In genomic region chr2:16189019-16189850, GRCh38 we compare ENCODE assay signal across 26 cellular contexts.
DNase-seq lines count a peak whose midpoint lies in the region; ATAC-seq and TF ChIP-seq lines count a peak whose summit lies in the region.
"Had no signal": no experiment of that assay in that cellular context is flagged by ENCODE, and none has a peak within 500 bp of the region (broad histone marks: within the 10 kb centered on the region; RNA-seq: fewer than 3 reads in every experiment).

No MANE protein-coding gene starts in this region.

- no peak for ATAC-seq in stimulated activated naive B cell treated with anti-CD40 and anti-IgM and Interleukin-4, amounts not matched to agents 10 μg/mL and 1 μg/mL and 100 μg/mL, for 72 hours (replicated peaks)
- no peak for ATAC-seq in activated naive CD4-positive, alpha-beta T cell treated with anti-CD3 and anti-CD28 coated beads, Interleukin-2, amount 50 U/mL, for 72 hours
- ATAC-seq: activated CD8-positive, alpha-beta T cell treated with anti-CD3 and anti-CD28 coated beads, Interleukin-2, amount 10 ng/mL, durations not matched to agents 7 days and 5 days; foreskin keratinocyte; heart right ventricle; sciatic nerve; SK-N-SH treated with all-trans-retinoic acid at 6 μM for 48 hours; T-helper 17 cell had no signal

- H3K36me3 Mint-ChIP-seq in stimulated activated naive B cell treated with anti-CD40 and anti-IgM and Interleukin-4, amounts not matched to agents 10 μg/mL and 1 μg/mL and 100 μg/mL, for 72 hours: no peaks in the 10 kb centered on the region
- H3K36me3 Mint-ChIP-seq in activated naive CD4-positive, alpha-beta T cell treated with anti-CD3 and anti-CD28 coated beads, Interleukin-2, amount 50 U/mL, for 72 hours: no peaks in the 10 kb centered on the region

- H3K27me3 Mint-ChIP-seq in stimulated activated naive B cell treated with anti-CD40 and anti-IgM and Interleukin-4, amounts not matched to agents 10 μg/mL and 1 μg/mL and 100 μg/mL, for 72 hours: no peaks in the 10 kb centered on the region

- H3K9me3 ChIP-seq in WERI-Rb-1 (ENCODE audit: severe bottlenecking): no peaks in the 10 kb centered on the region
- H3K9me3 ChIP-seq: Caco-2, esophagus muscularis mucosa had no signal

- peak; percentile 97 for DNase-seq in DMS79 (lab: John Stamatoyannopoulos, UW)
- peak; percentile 16 for DNase-seq in NCI-H1105 (lab: John Stamatoyannopoulos, UW)
- DNase-seq in NCI-H345 treated with DMSO at 0.1 percent for 48 hours (lab: John Stamatoyannopoulos, UW; ENCODE audit: unreplicated experiment): peak; percentile 85
- peak; percentile 95 for DNase-seq in left kidney (ENCODE audit: low read depth, low spot score)
- DNase-seq in stimulated activated naive B cell treated with anti-CD40 and anti-IgM and Interleukin-4, amounts not matched to agents 10 μg/mL and 1 μg/mL and 100 μg/mL, for 72 hours: no peak
- DNase-seq in activated CD4-positive, alpha-beta T cell treated with anti-CD3 and anti-CD28 coated beads for 4 hours: no peak
- DNase-seq in WERI-Rb-1: no peak
- no peak for DNase-seq in activated naive CD4-positive, alpha-beta T cell treated with anti-CD3 and anti-CD28 coated beads, Interleukin-2, amount 50 U/mL, for 72 hours (ENCODE audit: low spot score in 2 of 2)
- DNase-seq: activated CD8-positive, alpha-beta T cell treated with anti-CD3 and anti-CD28 coated beads, Interleukin-2, amount 10 ng/mL, durations not matched to agents 7 days and 5 days; activated T-cell treated with anti-CD3 and anti-CD28 coated beads for 4 hours; C1 segment of cervical spinal cord; Caco-2; caudate nucleus; foreskin keratinocyte; heart right ventricle; MM.1S; NCI-H2081; stimulated activated CD4-positive, alpha-beta T cell treated with anti-CD3 and anti-CD28 coated beads, Interleukin-12 subunit alpha, Interleukin-12 subunit beta, amount 100 ng/mL, for 4 hours; stimulated activated CD4-positive, alpha-beta T cell treated with anti-CD3 and anti-CD28 coated beads, Interleukin-4, amount 100 ng/mL, for 1 hour; stimulated activated naive CD4-positive, alpha-beta T cell; T-helper 17 cell had no signal

- H3K4me3 ChIP-seq in WERI-Rb-1 (ENCODE audit: low read depth, low read length): no peak overlapping the region
- H3K4me3 ChIP-seq: esophagus muscularis mucosa, heart right ventricle had no signal

- no peak overlapping the region for H3K27ac Mint-ChIP-seq in stimulated activated naive B cell treated with anti-CD40 and anti-IgM and Interleukin-4, amounts not matched to agents 10 μg/mL and 1 μg/mL and 100 μg/mL, for 72 hours
- no peak overlapping the region for H3K27ac Mint-ChIP-seq in activated naive CD4-positive, alpha-beta T cell treated with anti-CD3 and anti-CD28 coated beads, Interleukin-2, amount 50 U/mL, for 72 hours
- H3K27ac Mint-ChIP-seq: activated CD8-positive, alpha-beta T cell treated with anti-CD3 and anti-CD28 coated beads, Interleukin-2, amount 10 ng/mL, durations not matched to agents 7 days and 5 days; T-helper 17 cell had no signal

- no peak overlapping the region for H3K27ac ChIP-seq in WERI-Rb-1
- H3K27ac ChIP-seq: esophagus muscularis mucosa, foreskin keratinocyte, heart right ventricle, KMS-11 had no signal

- no peaks in the 10 kb centered on the region for H3K9me3 Mint-ChIP-seq in stimulated activated naive B cell treated with anti-CD40 and anti-IgM and Interleukin-4, amounts not matched to agents 10 μg/mL and 1 μg/mL and 100 μg/mL, for 72 hours
- H3K9me3 Mint-ChIP-seq in activated naive CD4-positive, alpha-beta T cell treated with anti-CD3 and anti-CD28 coated beads, Interleukin-2, amount 50 U/mL, for 72 hours: no peaks in the 10 kb centered on the region
- H3K9me3 Mint-ChIP-seq: nephron had no signal

- H3K36me3 ChIP-seq in WERI-Rb-1: no peaks in the 10 kb centered on the region
- H3K36me3 ChIP-seq: esophagus muscularis mucosa, heart right ventricle had no signal

- no peak for TF ChIP-seq CTCF in WERI-Rb-1 (IDR thresholded peaks at IDR 0.05; ENCODE audit: low read depth, low read length)

- no peaks in the 10 kb centered on the region for H3K27me3 ChIP-seq in WERI-Rb-1 (ENCODE audit: insufficient read depth, low read depth, severe bottlenecking)
- H3K27me3 ChIP-seq: foreskin keratinocyte had no signal

- no peaks in the 10 kb centered on the region for H3K4me1 Mint-ChIP-seq in stimulated activated naive B cell treated with anti-CD40 and anti-IgM and Interleukin-4, amounts not matched to agents 10 μg/mL and 1 μg/mL and 100 μg/mL, for 72 hours

- H3K4me3 Mint-ChIP-seq in stimulated activated naive B cell treated with anti-CD40 and anti-IgM and Interleukin-4, amounts not matched to agents 10 μg/mL and 1 μg/mL and 100 μg/mL, for 72 hours: no peak overlapping the region
- H3K4me3 Mint-ChIP-seq: activated CD8-positive, alpha-beta T cell treated with anti-CD3 and anti-CD28 coated beads, Interleukin-2, amount 10 ng/mL, durations not matched to agents 7 days and 5 days; nephron; T-helper 17 cell had no signal

Comparison
In these comparisons a context has a peak if more than half of its experiments do, and no peak if none do; other contexts are left out.
1. DNase-seq: peak in DMS79 (single experiment), NCI-H1105 (single experiment), NCI-H345 treated with DMSO at 0.1 percent for 48 hours (single experiment) and left kidney (single experiment); none in stimulated activated naive B cell treated with anti-CD40 and anti-IgM and Interleukin-4, amounts not matched to agents 10 μg/mL and 1 μg/mL and 100 μg/mL, for 72 hours (single experiment), activated CD4-positive, alpha-beta T cell treated with anti-CD3 and anti-CD28 coated beads for 4 hours (0 of 2), WERI-Rb-1 (single experiment) and activated naive CD4-positive, alpha-beta T cell treated with anti-CD3 and anti-CD28 coated beads, Interleukin-2, amount 50 U/mL, for 72 hours (0 of 2).